Comparison of ENCODE assay signal across 8 cellular contexts in genomic region chr7:95840953-95841950, GRCh38.
DNase-seq lines count a peak whose midpoint lies in the region; ATAC-seq and TF ChIP-seq lines count a peak whose summit lies in the region.

No MANE protein-coding gene starts in this region.

- H3K9me3 Mint-ChIP-seq in chondrocyte (ENCODE audit: low read depth): peaks cover 12% of the 10 kb centered on the region
- peaks cover 6 to 20% (median 13%) of the 10 kb centered on the region in 5 donors for H3K9me3 Mint-ChIP-seq in CD8-positive, alpha-beta memory T cell

- CTCF ChIA-PET in CD8-positive, alpha-beta memory T cell (lab: Charles Lee): no interaction called here

- H3K36me3 Mint-ChIP-seq in chondrocyte (ENCODE audit: low read depth): peaks cover 9% of the 10 kb centered on the region
- H3K36me3 Mint-ChIP-seq in CD8-positive, alpha-beta memory T cell: peaks cover 0 to 5% (median 0%) of the 10 kb centered on the region in 3 donors

- no peak overlapping the region for H3K4me3 Mint-ChIP-seq in chondrocyte (ENCODE audit: unreplicated experiment)
- H3K4me3 Mint-ChIP-seq in CD8-positive, alpha-beta memory T cell: peak overlapping the region in 1 of 7 donors; percentile 45

- H3K36me3 ChIP-seq in HUES64 (ENCODE audit: insufficient read depth, low read length): no peaks in the 10 kb centered on the region
- H3K36me3 ChIP-seq in CD8-positive, alpha-beta memory T cell (ENCODE audit: insufficient read depth, low read length): no peaks in the 10 kb centered on the region

- TF ChIP-seq CTCF in GM12872 (IDR thresholded peaks at IDR 0.05; ENCODE audit: insufficient read depth, low read depth, low read length): peak; percentile 58; the same call in 2 of the 3 replicates
- TF ChIP-seq CTCF in chondrocyte (IDR thresholded peaks at IDR 0.05): peak; percentile 55

- WGBS in HUES64: 64% methylated on average over 4 of the region's 4 CpGs

- 0 out of 2 replicates have a peak, but pooled peaks cover 5% of the 10 kb centered on the region for H3K9me3 ChIP-seq in HUES64 (ENCODE audit: insufficient read depth, low read depth, low read length)
- H3K9me3 ChIP-seq in CD8-positive, alpha-beta memory T cell (ENCODE audit: low read length): no peaks in the 10 kb centered on the region

- H3K27ac ChIP-seq in HUES64 (ENCODE audit: low read depth, low read length): peak overlapping the region; percentile 39; the same call in 1 of the 2 replicates
- no peak overlapping the region for H3K27ac ChIP-seq in CD8-positive, alpha-beta memory T cell (ENCODE audit: low read depth, low read length)

- ATAC-seq in GM21528 (IDR thresholded peaks at IDR 0.05; ENCODE audit: low FRiP score, unreplicated experiment) (peak; percentile 87), left cardiac atrium (no peak), HG03571 (IDR thresholded peaks at IDR 0.05; ENCODE audit: unreplicated experiment) (no peak)

- intact Hi-C loops in left cardiac atrium (cut with DNase I): no loop called here

- no peak overlapping the region for H3K4me3 ChIP-seq in HUES64 (ENCODE audit: low read length)
- H3K4me3 ChIP-seq in CD8-positive, alpha-beta memory T cell (ENCODE audit: low read length): no peak overlapping the region

- H3K27me3 Mint-ChIP-seq in chondrocyte (ENCODE audit: low read depth): no peaks in the 10 kb centered on the region
- peaks cover 5 to 9% of the 10 kb centered on the region in 2 donors for H3K27me3 Mint-ChIP-seq in CD8-positive, alpha-beta memory T cell

- H3K27me3 ChIP-seq in HUES64 (ENCODE audit: insufficient read depth, low read length): no peaks in the 10 kb centered on the region
- H3K27me3 ChIP-seq in CD8-positive, alpha-beta memory T cell (ENCODE audit: insufficient read depth, low read length, poor library complexity, severe bottlenecking): no peaks in the 10 kb centered on the region

- H3K9ac ChIP-seq in HUES64 (ENCODE audit: low read depth, low read length): 0 out of 2 replicates have a peak overlapping the region, but pooled peaks have one; percentile 17

- POLR2A ChIA-PET in CD8-positive, alpha-beta memory T cell (lab: Charles Lee): no interaction called here

- no peak overlapping the region for H3K27ac Mint-ChIP-seq in chondrocyte (ENCODE audit: unreplicated experiment)
- H3K27ac Mint-ChIP-seq in CD8-positive, alpha-beta memory T cell: no peak overlapping the region

- peaks cover 40% of the 10 kb centered on the region for H3K4me1 Mint-ChIP-seq in chondrocyte (ENCODE audit: low read depth)
- H3K4me1 Mint-ChIP-seq in CD8-positive, alpha-beta memory T cell: no peaks in the 10 kb centered on the region

- H3K4me1 ChIP-seq in HUES64 (ENCODE audit: insufficient read depth, low read length): peaks cover 25% of the 10 kb centered on the region
- no peaks in the 10 kb centered on the region for H3K4me1 ChIP-seq in CD8-positive, alpha-beta memory T cell (ENCODE audit: insufficient read depth, low read length)

- DNase-seq in chondrocyte (ENCODE audit: low spot score): no peak
- no peak for DNase-seq in GDM1 (lab: John Stamatoyannopoulos, UW)
- no peak for DNase-seq in CD8-positive, alpha-beta memory T cell
- no peak for DNase-seq in left cardiac atrium
